8 cellular contexts compared by ENCODE assay signal in the genomic region with DNA sequence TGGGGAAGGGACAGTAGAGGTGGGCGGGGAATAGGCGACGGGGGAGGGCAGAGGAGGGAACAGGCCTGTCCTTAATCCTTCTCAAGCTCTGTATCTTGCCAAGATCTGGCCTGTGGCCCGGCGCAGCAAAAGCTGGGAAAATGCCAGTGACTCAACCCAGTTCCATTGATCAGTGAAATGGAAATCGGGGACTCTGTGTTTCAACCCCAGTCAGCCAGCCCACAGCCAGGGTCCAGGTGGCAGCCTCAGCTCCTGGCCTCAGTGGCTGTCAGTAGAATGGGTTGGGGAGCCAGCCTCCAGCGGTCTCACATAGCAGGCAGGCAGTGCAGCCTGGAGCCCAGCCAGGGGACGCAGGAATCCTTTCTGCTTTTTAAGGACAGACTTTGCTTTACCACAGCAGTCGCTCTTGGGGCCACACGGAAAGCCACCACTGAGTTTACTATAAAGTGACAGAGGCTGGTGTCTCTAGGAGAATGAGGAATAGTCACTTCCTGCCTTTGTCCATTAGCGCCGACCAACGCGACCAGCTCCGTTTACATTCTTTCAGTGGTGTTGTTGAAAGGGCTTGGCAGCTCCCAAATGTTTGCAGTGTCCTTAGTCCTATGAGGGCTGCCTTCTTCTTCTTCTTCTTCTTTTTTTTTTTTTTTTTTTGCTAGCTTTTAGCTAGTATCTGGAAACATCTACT.
DNase-seq lines count a peak whose midpoint lies in the region; ATAC-seq, FAIRE-seq and TF ChIP-seq lines count a peak whose summit lies in the region.

No MANE protein-coding gene starts in this region.

- H3K36me3 ChIP-seq in small intestine (ENCODE audit: control insufficient read depth in 2 of 2, insufficient read depth in 2 of 2, low read length in 2 of 2) = no peaks in the 10 kb centered on the region

- peaks cover 1 to 3% of the 10 kb centered on the region in 2 experiments; a peak in 3 of 4 replicates for H3K4me1 Mint-ChIP-seq in H9

- no peak overlapping the region for H3K23ac ChIP-seq in H9 (ENCODE audit: insufficient read length, low read depth, low read length)

- ATAC-seq in HG02973 (IDR thresholded peaks at IDR 0.05; ENCODE audit: unreplicated experiment) = no peak
- no peak for ATAC-seq in GM19455 (IDR thresholded peaks at IDR 0.05; ENCODE audit: unreplicated experiment)

- H3K4me1 ChIP-seq in H9 (ENCODE audit: insufficient read depth, low read length) (no peaks in the 10 kb centered on the region; the same call in 1 of the 2 replicates), small intestine (ENCODE audit: control insufficient read depth in 2 of 2, insufficient read depth in 1 of 2, low read depth in 1 of 2, low read length in 1 of 2) (peaks cover 0 to under 1% of the 10 kb centered on the region in 2 donors)

- no peak overlapping the region for H4K5ac ChIP-seq in H9 (ENCODE audit: insufficient read length, low read depth, low read length)

- no peak overlapping the region for H3K56ac ChIP-seq in H9 (ENCODE audit: insufficient read length, low read depth, low read length)

- H3K27ac Mint-ChIP-seq in H9 = no peak overlapping the region

- no peaks in the 10 kb centered on the region for H3K79me2 ChIP-seq in H9 (ENCODE audit: insufficient read depth, low read length)

- H3K4me3 Mint-ChIP-seq in H9 = no peak overlapping the region

- H2BK120ac ChIP-seq in H9 (ENCODE audit: low read depth, low read length, poor library complexity, severe bottlenecking) = no peak overlapping the region

- H3K4ac ChIP-seq in H9 (ENCODE audit: low read depth, low read length) = no peak overlapping the region

- no peak overlapping the region for H3K4me2 ChIP-seq in H9 (ENCODE audit: insufficient read depth, insufficient read length, low read length)

- no peak for FAIRE-seq in small intestine (lab: Jason Lieb, UNC)

- H4K8ac ChIP-seq in H9 (replicated peaks; ENCODE audit: insufficient read length, low read depth, low read length) = no peak overlapping the region

- no peak overlapping the region for H2BK20ac ChIP-seq in H9 (ENCODE audit: low read depth, low read length, poor library complexity, severe bottlenecking)

- TF ChIP-seq CTCF in H9 (conservative IDR thresholded peaks at IDR 0.05) = no peak

- no peak overlapping the region for H2AK5ac ChIP-seq in H9 (ENCODE audit: insufficient read length, low read length)

- no peaks in the 10 kb centered on the region for H3K9me3 Mint-ChIP-seq in H9

- H3K27ac ChIP-seq in H9 (ENCODE audit: insufficient read length, low read depth, low read length) = no peak overlapping the region
- peak overlapping the region; percentile 59 for H3K27ac ChIP-seq in angular gyrus (ENCODE audit: low read depth, low read length)
- H3K27ac ChIP-seq in small intestine (ENCODE audit: low read depth in 1 of 2, low read length in 1 of 2) = peak overlapping the region; percentile 92 to 98

- H4K91ac ChIP-seq in H9 (ENCODE audit: insufficient read length, low read depth, low read length) = no peak overlapping the region

- H3K14ac ChIP-seq in H9 (ENCODE audit: insufficient read depth, low read length) = no peak overlapping the region; the same call in 1 of the 2 replicates

- H3K79me1 ChIP-seq in H9 (ENCODE audit: insufficient read depth, low read depth, low read length, poor library complexity, severe bottlenecking) = no peaks in the 10 kb centered on the region

- H3K9me3 ChIP-seq in H9 (ENCODE audit: control insufficient read depth, low read depth, low read length) (no peaks in the 10 kb centered on the region), small intestine (ENCODE audit: control insufficient read depth, low read depth) (no peaks in the 10 kb centered on the region)

- no peaks in the 10 kb centered on the region for H3K27me3 ChIP-seq in H9 (ENCODE audit: insufficient read depth, low read length)
- H3K27me3 ChIP-seq in small intestine (ENCODE audit: control insufficient read depth in 2 of 2, insufficient read depth in 2 of 2, low read length in 2 of 2) = no peaks in the 10 kb centered on the region

- H2BK15ac ChIP-seq in H9 (ENCODE audit: low read depth, low read length) = no peak overlapping the region

- no peak overlapping the region for H3K9ac ChIP-seq in H9 (ENCODE audit: extremely low read depth, insufficient read length, low read length)

- H4K20me1 ChIP-seq in H9 (ENCODE audit: control insufficient read depth, insufficient read depth, insufficient read length) = no peaks in the 10 kb centered on the region

- no peaks in the 10 kb centered on the region for H3K36me3 Mint-ChIP-seq in H9 (ENCODE audit: insufficient read depth in 1 of 3, low read depth in 3 of 3)

- no peak overlapping the region for H3K18ac ChIP-seq in H9 (ENCODE audit: insufficient read length, low read depth, low read length)

- peak; percentile 29 for DNase-seq in H9
- peak; percentile 67 for DNase-seq in iris pigment epithelial cell (ENCODE audit: low read depth)
- peak; percentile 90 for DNase-seq in small intestine
- no peak for DNase-seq in GM19240 (ENCODE audit: insufficient read length, low spot score)
- no peak for DNase-seq in stimulated activated CD4-positive, alpha-beta T cell treated with anti-CD3 and anti-CD28 coated beads, Interleukin-4, amount 100 ng/mL, for 24 hours

- H2AFZ ChIP-seq in H9 (ENCODE audit: low read length) = no peak overlapping the region

- H3K23me2 ChIP-seq in H9 (ENCODE audit: insufficient read length, low read depth, low read length, poor library complexity, severe bottlenecking) = peaks cover 4% of the 10 kb centered on the region

- no peak overlapping the region for H2BK5ac ChIP-seq in H9 (ENCODE audit: insufficient read length, low read length)

- no peaks in the 10 kb centered on the region for H3K27me3 Mint-ChIP-seq in H9 (ENCODE audit: low read depth)

- H2BK12ac ChIP-seq in H9 (ENCODE audit: insufficient read length, low read depth, low read length) = no peak overlapping the region

- H3T11ph ChIP-seq in H9 (ENCODE audit: low read length) = no peak overlapping the region

- H3K4me3 ChIP-seq in small intestine (ENCODE audit: low read depth in 1 of 2, low read length in 2 of 2) = peak overlapping the region; percentile 34 to 35

- no CpG with 5 or more reads among the region's 15 CpGs for WGBS in H9 (ENCODE audit: extremely low coverage, insufficient read length, low lambda C conversion rate)
- WGBS in small intestine, 3 donors = 5 to 35% (median 27%) methylated on average over 15 of the region's 15 CpGs

Comparison
In these comparisons a context has a peak if more than half of its experiments do, and no peak if none do; other contexts are left out.
1. DNase-seq: peak in H9 (single experiment), iris pigment epithelial cell (single experiment) and small intestine (single experiment); none in GM19240 (single experiment) and stimulated activated CD4-positive, alpha-beta T cell treated with anti-CD3 and anti-CD28 coated beads, Interleukin-4, amount 100 ng/mL, for 24 hours (single experiment).